Comparison of ENCODE assay signal across 23 cellular contexts in the genomic region with DNA sequence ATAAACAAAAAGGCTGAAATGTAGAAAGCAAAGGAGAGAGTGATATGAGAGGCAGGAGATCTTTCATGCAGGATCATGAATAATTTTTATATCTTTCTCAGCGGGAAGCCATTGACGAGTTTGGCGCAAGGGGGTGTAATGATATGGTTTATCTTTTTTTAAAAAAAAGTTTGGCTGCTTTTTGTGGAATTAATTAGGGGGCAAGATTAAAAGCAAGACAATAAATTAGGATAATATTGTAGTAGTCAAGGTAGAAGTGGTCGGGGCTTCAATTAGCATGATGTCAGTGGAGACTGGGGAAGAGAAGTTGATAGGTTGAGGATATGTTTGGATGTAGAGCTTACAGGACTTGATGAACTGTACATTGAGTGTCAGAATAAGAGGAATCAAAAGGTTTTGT. TPM values are rescaled to one million over a fixed set of nuclear protein-coding genes. Genes with fewer than 3 reads are reported as not detected.
A peak's percentile ranks its signal among the peaks of the same experiment; 100 is the strongest.
DNase-seq lines count a peak whose midpoint lies in the region; ATAC-seq and TF ChIP-seq lines count a peak whose summit lies in the region.
"Had no signal": no experiment of that assay in that cellular context is flagged by ENCODE, and none has a peak within 500 bp of the region (broad histone marks: within the 10 kb centered on the region; RNA-seq: fewer than 3 reads in every experiment).

No MANE protein-coding gene starts in this region.

- H3K9ac ChIP-seq in BLaER1 treated with 17β-estradiol and CSF1 and Interleukin-3, amounts not matched to agents 10 nM and 100 nM = no peak overlapping the region

- no peak for TF ChIP-seq CTCF in natural killer cell (IDR thresholded peaks at IDR 0.05)
- TF ChIP-seq CTCF in body of pancreas (IDR thresholded peaks at IDR 0.05) = no peak

- peak overlapping the region; percentile 12 for H3K4me3 Mint-ChIP-seq in activated naive CD8-positive, alpha-beta T cell treated with anti-CD3 and anti-CD28 coated beads for 36 hours
- H3K4me3 Mint-ChIP-seq in natural killer cell = no peak overlapping the region

- peaks cover 60% of the 10 kb centered on the region for H3K4me1 Mint-ChIP-seq in activated naive CD8-positive, alpha-beta T cell treated with anti-CD3 and anti-CD28 coated beads for 36 hours
- H3K4me1 Mint-ChIP-seq in natural killer cell = peaks cover 56 to 67% of the 10 kb centered on the region in 2 donors

- no peaks in the 10 kb centered on the region for H3K27me3 Mint-ChIP-seq in activated naive CD8-positive, alpha-beta T cell treated with anti-CD3 and anti-CD28 coated beads for 36 hours
- no peaks in the 10 kb centered on the region for H3K27me3 Mint-ChIP-seq in natural killer cell (ENCODE audit: low read depth in 2 of 2)

- peaks cover 0 to 6% (median 0%) of the 10 kb centered on the region in 11 experiments; a peak in 1 of 22 replicates for H3K9me3 ChIP-seq in BLaER1 treated with 17β-estradiol and CSF1 and Interleukin-3, amounts not matched to agents 10 nM and 100 nM (replicated peaks in 1 of 11)
- H3K9me3 ChIP-seq in body of pancreas = no peaks in the 10 kb centered on the region
- H3K9me3 ChIP-seq: esophagus squamous epithelium, gastroesophageal sphincter, HAP-1, thyroid gland had no signal

- peak; percentile 59 for DNase-seq in DMS79 treated with DMSO at 0.1 percent for 48 hours (lab: John Stamatoyannopoulos, UW)
- no peak for DNase-seq in activated naive CD8-positive, alpha-beta T cell treated with anti-CD3 and anti-CD28 coated beads for 36 hours
- DNase-seq in natural killer cell = no peak
- DNase-seq in SHP77 treated with DMSO at 0.1 percent for 48 hours (lab: John Stamatoyannopoulos, UW) = no peak
- DNase-seq in body of pancreas = no peak
- no peak for DNase-seq in NCI-H774 (lab: John Stamatoyannopoulos, UW)
- no peak for DNase-seq in NCI-H2029 (lab: John Stamatoyannopoulos, UW)
- DNase-seq: anterior cingulate cortex; effector CD8-positive, alpha-beta T cell; EL; esophagus squamous epithelium; Kasumi-1; mammary epithelial cell; NCI-H1105 treated with DMSO at 0.1 percent for 48 hours; NCI-H2107; NCI-H510A treated with DMSO at 0.1 percent for 48 hours; stimulated activated CD4-positive, alpha-beta T cell treated with anti-CD3 and anti-CD28 coated beads, Interleukin-1b, Interleukin-23, amount 100 ng/mL, for 48 hours; stimulated activated naive CD4-positive, alpha-beta T cell; SW 1271; thyroid gland had no signal

- H3K4me1 ChIP-seq in BLaER1 treated with 17β-estradiol and CSF1 and Interleukin-3, amounts not matched to agents 10 nM and 100 nM = peaks cover 62 to 77% (median 71%) of the 10 kb centered on the region in 10 experiments
- peaks cover 54% of the 10 kb centered on the region for H3K4me1 ChIP-seq in body of pancreas

- peaks cover 0 to 24% (median 12%) of the 10 kb centered on the region in 11 experiments; a peak in 13 of 22 replicates for H3K36me3 ChIP-seq in BLaER1 treated with 17β-estradiol and CSF1 and Interleukin-3, amounts not matched to agents 10 nM and 100 nM
- no peaks in the 10 kb centered on the region for H3K36me3 ChIP-seq in body of pancreas (replicated peaks in 1 of 2; ENCODE audit: insufficient read depth in 1 of 2, low read depth in 2 of 2)
- H3K36me3 ChIP-seq: esophagus squamous epithelium, gastroesophageal sphincter, thyroid gland had no signal

- ATAC-seq in natural killer cell = no peak
- no peak for ATAC-seq in body of pancreas
- ATAC-seq: gastroesophageal sphincter had no signal

- H3K27me3 ChIP-seq in BLaER1 treated with 17β-estradiol and CSF1 and Interleukin-3, amounts not matched to agents 10 nM and 100 nM = no peaks in the 10 kb centered on the region
- H3K27me3 ChIP-seq in body of pancreas = no peaks in the 10 kb centered on the region
- H3K27me3 ChIP-seq: esophagus squamous epithelium, gastroesophageal sphincter, thyroid gland had no signal

- no peak overlapping the region for H3K27ac Mint-ChIP-seq in activated naive CD8-positive, alpha-beta T cell treated with anti-CD3 and anti-CD28 coated beads for 36 hours
- peak overlapping the region; percentile 0 to 43 for H3K27ac Mint-ChIP-seq in natural killer cell

- H3K36me3 Mint-ChIP-seq in activated naive CD8-positive, alpha-beta T cell treated with anti-CD3 and anti-CD28 coated beads for 36 hours = peaks cover 27% of the 10 kb centered on the region
- no peaks in the 10 kb centered on the region for H3K36me3 Mint-ChIP-seq in natural killer cell

- H3K9me3 Mint-ChIP-seq in activated naive CD8-positive, alpha-beta T cell treated with anti-CD3 and anti-CD28 coated beads for 36 hours = no peaks in the 10 kb centered on the region
- H3K9me3 Mint-ChIP-seq in natural killer cell = no peaks in the 10 kb centered on the region

- H4K20me1 ChIP-seq in BLaER1 treated with 17β-estradiol and CSF1 and Interleukin-3, amounts not matched to agents 10 nM and 100 nM = peaks cover 41 to 81% (median 70%) of the 10 kb centered on the region in 11 experiments

- H3K27ac ChIP-seq in BLaER1 treated with 17β-estradiol and CSF1 and Interleukin-3, amounts not matched to agents 10 nM and 100 nM = no peak overlapping the region
- no peak overlapping the region for H3K27ac ChIP-seq in body of pancreas
- H3K27ac ChIP-seq: esophagus squamous epithelium, gastroesophageal sphincter had no signal

- H3K4me2 ChIP-seq in BLaER1 treated with 17β-estradiol and CSF1 and Interleukin-3, amounts not matched to agents 10 nM and 100 nM = peak overlapping the region in 10 of 11 experiments; percentile 31 to 91 (median 86); a peak in 15 of 22 replicates

- intact Hi-C loops in natural killer cell (cut with micrococcal nuclease) = loop anchor here (10.0 kb wide), 1 partner anchor 361 kb away; the partner anchor contains the start of gene COX7A2
- intact Hi-C loops in body of pancreas (cut with DNase I) = no loop called here

- H3K4me3 ChIP-seq in BLaER1 treated with 17β-estradiol and CSF1 and Interleukin-3, amounts not matched to agents 10 nM and 100 nM = no peak overlapping the region
- no peak overlapping the region for H3K4me3 ChIP-seq in body of pancreas
- H3K4me3 ChIP-seq: gastroesophageal sphincter, HAP-1, thyroid gland had no signal

- WGBS in body of pancreas, 2 donors = 88 to 94% methylated on average over 4 of the region's 4 CpGs

- TF ChIP-seq POLR2A in body of pancreas (IDR thresholded peaks at IDR 0.05) = no peak

RNA-seq across cellular contexts. Expression of gene SENP6, which starts 4.0 kb away (rescaled TPM):
- total RNA-seq in activated naive CD8-positive, alpha-beta T cell treated with anti-CD3 and anti-CD28 coated beads for 36 hours = 10 to 100 TPM; 65.6 to 68.2 TPM
- total RNA-seq in natural killer cell (100 to 1,000 TPM; 102 to 117 (median 108) TPM), body of pancreas (10 to 100 TPM; 68.6 to 75.2 TPM)
